ENCODE assay signal across 1 cellular context in genomic region chr6:129932321-129932720, GRCh38.
TF ChIP-seq lines count a peak whose summit lies in the region.

No MANE protein-coding gene starts in this region.

TF ChIP-seq in GM23338, 12 proteins besides CTCF, POLR2A, EP300 and RAD21 (continued from another document):
- TF ChIP-seq ZNF462 (CRISPR knock-in tag; IDR thresholded peaks at IDR 0.05) = no peak
- no peak for TF ChIP-seq STAT1 (IDR thresholded peaks at IDR 0.05; ENCODE audit: unreplicated experiment)
- TF ChIP-seq ETS1 (IDR thresholded peaks at IDR 0.05) = no peak
- no peak for TF ChIP-seq EZH2 (IDR thresholded peaks at IDR 0.05; ENCODE audit: low read depth, unreplicated experiment)
- no peak for TF ChIP-seq CREB1 (CRISPR knock-in tag; IDR thresholded peaks at IDR 0.05; ENCODE audit: low read depth)
- TF ChIP-seq ZNF331 (CRISPR knock-in tag; IDR thresholded peaks at IDR 0.05; ENCODE audit: low read depth) = no peak
- no peak for TF ChIP-seq EZH2phosphoT487 (IDR thresholded peaks at IDR 0.05; ENCODE audit: unreplicated experiment)
- no peak for TF ChIP-seq NANOG (IDR thresholded peaks at IDR 0.05; ENCODE audit: borderline replicate concordance)
TF ChIP-seq in GM23338: peak in this region for 0.
